Comparison of ENCODE assay signal across 9 cellular contexts in the genomic region with DNA sequence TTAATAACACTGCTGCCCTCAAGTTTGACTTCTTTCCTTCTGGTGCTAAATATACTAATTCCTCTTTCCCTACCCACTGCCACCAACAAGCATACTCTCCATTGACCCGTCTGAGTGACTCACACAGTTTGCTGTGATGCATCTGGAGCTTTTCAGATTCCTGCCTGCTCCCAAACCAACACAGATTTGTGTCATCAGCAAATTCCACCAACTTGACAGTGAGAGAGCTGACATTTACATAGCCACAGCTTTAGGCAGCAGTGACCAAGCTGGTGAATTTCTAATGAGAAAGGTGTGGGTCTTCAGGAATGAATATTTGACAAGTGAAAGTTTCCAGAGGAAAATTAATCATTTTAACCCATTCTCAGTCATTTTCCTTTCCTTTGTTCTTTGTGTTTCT.
A peak's percentile ranks its signal among the peaks of the same experiment; 100 is the strongest.
DNase-seq lines count a peak whose midpoint lies in the region; ATAC-seq and TF ChIP-seq lines count a peak whose summit lies in the region.
"Had no signal": no experiment of that assay in that cellular context is flagged by ENCODE, and none has a peak within 500 bp of the region (broad histone marks: within the 10 kb centered on the region; RNA-seq: fewer than 3 reads in every experiment).

No MANE protein-coding gene starts in this region.

- no peak overlapping the region for H3K4me3 Mint-ChIP-seq in WTC11
- no peak overlapping the region for H3K4me3 Mint-ChIP-seq in stimulated activated naive CD8-positive, alpha-beta T cell treated with anti-CD3 and anti-CD28 coated beads, Interleukin-15, Interleukin-2, amounts not matched to agents 100 ng/mL and 50 ng/mL, for 24 hours
- H3K4me3 Mint-ChIP-seq: activated T-cell treated with anti-CD3 and anti-CD28 coated beads, Interleukin-2, amount 50 U/mL, for 72 hours; T-helper 17 cell had no signal

- H3K9me3 Mint-ChIP-seq in WTC11, result peaks cover 14% of the 10 kb centered on the region
- H3K9me3 Mint-ChIP-seq in stimulated activated naive CD8-positive, alpha-beta T cell treated with anti-CD3 and anti-CD28 coated beads, Interleukin-15, Interleukin-2, amounts not matched to agents 100 ng/mL and 50 ng/mL, for 24 hours, result peaks cover 4% of the 10 kb centered on the region
- H3K9me3 Mint-ChIP-seq: activated T-cell treated with anti-CD3 and anti-CD28 coated beads, Interleukin-2, amount 50 U/mL, for 72 hours had no signal

- H3K36me3 Mint-ChIP-seq in WTC11, result peaks cover 4% of the 10 kb centered on the region; the same call in 1 of the 2 replicates
- H3K36me3 Mint-ChIP-seq in stimulated activated naive CD8-positive, alpha-beta T cell treated with anti-CD3 and anti-CD28 coated beads, Interleukin-15, Interleukin-2, amounts not matched to agents 100 ng/mL and 50 ng/mL, for 24 hours (ENCODE audit: low read depth), result no peaks in the 10 kb centered on the region

- no peaks in the 10 kb centered on the region; the same call in 1 of the 2 replicates for H3K27me3 Mint-ChIP-seq in WTC11 (ENCODE audit: low read depth)
- H3K27me3 Mint-ChIP-seq in stimulated activated naive CD8-positive, alpha-beta T cell treated with anti-CD3 and anti-CD28 coated beads, Interleukin-15, Interleukin-2, amounts not matched to agents 100 ng/mL and 50 ng/mL, for 24 hours, result peaks cover 4% of the 10 kb centered on the region

- no peak for TF ChIP-seq CTCF in WTC11 (IDR thresholded peaks at IDR 0.05)

- peaks cover 18% of the 10 kb centered on the region for H3K4me1 Mint-ChIP-seq in WTC11
- H3K4me1 Mint-ChIP-seq in stimulated activated naive CD8-positive, alpha-beta T cell treated with anti-CD3 and anti-CD28 coated beads, Interleukin-15, Interleukin-2, amounts not matched to agents 100 ng/mL and 50 ng/mL, for 24 hours (ENCODE audit: low read depth), result no peaks in the 10 kb centered on the region
- H3K4me1 Mint-ChIP-seq: T-helper 17 cell had no signal

- H3K27ac Mint-ChIP-seq in WTC11, result peak overlapping the region; percentile 26; the same call in 1 of the 2 replicates
- H3K27ac Mint-ChIP-seq in stimulated activated naive CD8-positive, alpha-beta T cell treated with anti-CD3 and anti-CD28 coated beads, Interleukin-15, Interleukin-2, amounts not matched to agents 100 ng/mL and 50 ng/mL, for 24 hours, result peak overlapping the region; percentile 63
- H3K27ac Mint-ChIP-seq: activated T-cell treated with anti-CD3 and anti-CD28 coated beads, Interleukin-2, amount 50 U/mL, for 72 hours; T-helper 17 cell had no signal

- DNase-seq in HK-2 (ENCODE audit: unreplicated experiment) (peak; percentile 45), WTC11 (ENCODE audit: low spot score) (no peak), glomerular visceral epithelial cell (ENCODE audit: extremely low spot score) (peak; percentile 83), NCI-H187 (lab: John Stamatoyannopoulos, UW) (no peak), T-helper 1 cell (no peak)
- DNase-seq: activated T-cell treated with anti-CD3 and anti-CD28 coated beads, Interleukin-2, amount 50 U/mL, for 72 hours; T-helper 17 cell had no signal

- CTCF ChIA-PET in WTC11 (lab: Charles Lee), result interaction anchor here (1.0 to 1.3 kb wide), 2 partner anchors 96 to 162 kb away, joined by 3 read pairs; no protein-coding TSS in a partner anchor

- ATAC-seq in WTC11, result no peak
- no peak for ATAC-seq in GM21367 (IDR thresholded peaks at IDR 0.05; ENCODE audit: unreplicated experiment)
- ATAC-seq: activated T-cell treated with anti-CD3 and anti-CD28 coated beads, Interleukin-2, amount 50 U/mL, for 72 hours; T-helper 17 cell had no signal

- POLR2A ChIA-PET in WTC11 (lab: Charles Lee), result no interaction called here

TF ChIP-seq in WTC11, 78 proteins besides CTCF, POLR2A, EP300 and RAD21:
- TF ChIP-seq ZNF317 (CRISPR knock-in tag; IDR thresholded peaks at IDR 0.05; ENCODE audit: borderline replicate concordance, low read depth) (peak; percentile 79; the same call in 1 of the 2 replicates), ETV6 (CRISPR knock-in tag; IDR thresholded peaks at IDR 0.05) (no peak)

Comparison
In these comparisons a context has a peak if more than half of its experiments do, and no peak if none do; other contexts are left out.
1. DNase-seq: peak in HK-2 (single experiment) and glomerular visceral epithelial cell (single experiment); none in WTC11 (single experiment), NCI-H187 (0 of 2) and T-helper 1 cell (0 of 5).